Comparison of ENCODE assay signal across 9 cellular contexts in genomic region chr17:45228985-45229517, GRCh38. TPM values are rescaled to one million over a fixed set of nuclear protein-coding genes. Genes with fewer than 3 reads are reported as not detected.
DNase-seq lines count a peak whose midpoint lies in the region; ATAC-seq and TF ChIP-seq lines count a peak whose summit lies in the region.
"Had no signal": no experiment of that assay in that cellular context is flagged by ENCODE, and none has a peak within 500 bp of the region (broad histone marks: within the 10 kb centered on the region; RNA-seq: fewer than 3 reads in every experiment).

No MANE protein-coding gene starts in this region.

- TF ChIP-seq CTCF in AG04449 (IDR thresholded peaks at IDR 0.05; ENCODE audit: insufficient read depth, low read length, missing control alignments) = no peak

- peak; percentile 28 for ATAC-seq in GM21390 (IDR thresholded peaks at IDR 0.05; ENCODE audit: unreplicated experiment)
- ATAC-seq in stimulated activated effector memory CD8-positive, alpha-beta T cell treated with anti-CD3 and anti-CD28 coated beads, Interleukin-12 subunit alpha, Interleukin-12 subunit beta, amount 100 ng/mL, for 72 hours = peak; percentile 66
- no peak for ATAC-seq in HG03025 (IDR thresholded peaks at IDR 0.05; ENCODE audit: low FRiP score, unreplicated experiment)

- no peaks in the 10 kb centered on the region for H3K9me3 Mint-ChIP-seq in stimulated activated effector memory CD8-positive, alpha-beta T cell treated with anti-CD3 and anti-CD28 coated beads, Interleukin-12 subunit alpha, Interleukin-12 subunit beta, amount 100 ng/mL, for 72 hours

- H3K4me3 ChIP-seq in AG04449 (ENCODE audit: low read depth, low read length) = no peak overlapping the region
- H3K4me3 ChIP-seq in MG63 = no peak overlapping the region

- no peaks in the 10 kb centered on the region for H3K27me3 ChIP-seq in MG63

- no peaks in the 10 kb centered on the region for H3K9me3 ChIP-seq in MG63

- H3K4me1 Mint-ChIP-seq in stimulated activated effector memory CD8-positive, alpha-beta T cell treated with anti-CD3 and anti-CD28 coated beads, Interleukin-12 subunit alpha, Interleukin-12 subunit beta, amount 100 ng/mL, for 72 hours = peaks cover 99% of the 10 kb centered on the region

- POLR2A ChIA-PET in AG04449 (lab: Yijun Ruan, JAX) = interaction anchor here (4.0 kb wide), 1 partner anchor 80 kb away, joined by 13 read pairs; the partner anchor contains the start of gene HEXIM1

- DNase-seq in AG04449 (ENCODE audit: low read depth, low spot score) (peak; percentile 54), MG63 (peak; percentile 91), dedifferentiated amniotic fluid mesenchymal stem cell (ENCODE audit: extremely low spot score) (peak; percentile 32), mucosa of gallbladder (ENCODE audit: low spot score) (peak; percentile 80)
- peak; percentile 62 to 81 for DNase-seq in activated CD4-positive, alpha-beta T cell treated with anti-CD3 and anti-CD28 coated beads, Interleukin-2, amount 50 U/mL, for 24 hours (ENCODE audit: low read depth in 1 of 2, low spot score in 1 of 2)
- peak; percentile 76 to 95 for DNase-seq in stimulated activated effector memory CD8-positive, alpha-beta T cell treated with anti-CD3 and anti-CD28 coated beads, Interleukin-12 subunit alpha, Interleukin-12 subunit beta, amount 100 ng/mL, for 72 hours (ENCODE audit: low spot score in 2 of 2)

- peak overlapping the region; percentile 91 for H3K4me3 Mint-ChIP-seq in stimulated activated effector memory CD8-positive, alpha-beta T cell treated with anti-CD3 and anti-CD28 coated beads, Interleukin-12 subunit alpha, Interleukin-12 subunit beta, amount 100 ng/mL, for 72 hours

- H3K36me3 Mint-ChIP-seq in stimulated activated effector memory CD8-positive, alpha-beta T cell treated with anti-CD3 and anti-CD28 coated beads, Interleukin-12 subunit alpha, Interleukin-12 subunit beta, amount 100 ng/mL, for 72 hours = peaks cover 96% of the 10 kb centered on the region

- CTCF ChIA-PET in AG04449 (lab: Yijun Ruan, JAX) = interaction anchor here (1.0 to 13.7 kb wide), 13 partner anchors 8 to 200 kb away, joined by 3 to 205 read pairs (median 5); partner anchors contain the start of genes ACBD4, FMNL1 and PLCD3

- H3K27ac Mint-ChIP-seq in stimulated activated effector memory CD8-positive, alpha-beta T cell treated with anti-CD3 and anti-CD28 coated beads, Interleukin-12 subunit alpha, Interleukin-12 subunit beta, amount 100 ng/mL, for 72 hours = peak overlapping the region; percentile 100

- H3K36me3 ChIP-seq in MG63 = no peaks in the 10 kb centered on the region

RNA-seq across cellular contexts. Expression of gene FMNL1, which starts 7.4 kb away (rescaled TPM):
- total RNA-seq in MG63 (2014; rRNA removed; shearing (Covaris generic); ENCODE audit: low replicate concordance) = 4.3 and 9.0 TPM in 2 replicates
- 30.7 TPM for total RNA-seq in mucosa of gallbladder

RNA-seq across cellular contexts. Expression of gene SPATA32, which starts 32.8 kb away (rescaled TPM):
- total RNA-seq in MG63 (2014; rRNA removed; shearing (Covaris generic); ENCODE audit: low replicate concordance) = not detected in 2 replicates
- total RNA-seq in mucosa of gallbladder = not detected
- total RNA-seq: subcutaneous adipose tissue had no signal

Comparison
In these comparisons a context has a peak if more than half of its experiments do, and no peak if none do; other contexts are left out.
1. DNase-seq: peak in every context shown above with its lines; median percentile 91 in MG63; 86 in stimulated activated effector memory CD8-positive, alpha-beta T cell treated with anti-CD3 and anti-CD28 coated beads, Interleukin-12 subunit alpha, Interleukin-12 subunit beta, amount 100 ng/mL, for 72 hours; 80 in mucosa of gallbladder; 72 in activated CD4-positive, alpha-beta T cell treated with anti-CD3 and anti-CD28 coated beads, Interleukin-2, amount 50 U/mL, for 24 hours; 54 in AG04449; 32 in dedifferentiated amniotic fluid mesenchymal stem cell.